Comparison of ENCODE assay signal across 22 cellular contexts in genomic region chr9:112233769-112234168, GRCh38. TPM values are rescaled to one million over a fixed set of nuclear protein-coding genes. Genes with fewer than 3 reads are reported as not detected.
A peak's percentile ranks its signal among the peaks of the same experiment; 100 is the strongest.
DNase-seq lines count a peak whose midpoint lies in the region; FAIRE-seq and TF ChIP-seq lines count a peak whose summit lies in the region.
"Had no signal": no experiment of that assay in that cellular context is flagged by ENCODE, and none has a peak within 500 bp of the region (broad histone marks: within the 10 kb centered on the region; RNA-seq: fewer than 3 reads in every experiment).

No MANE protein-coding gene starts in this region.

- H3K27me3 ChIP-seq in AG04450 (ENCODE audit: control insufficient read depth, insufficient read depth, low read length) (no peaks in the 10 kb centered on the region), HL-60 (ENCODE audit: insufficient read depth, poor library complexity, severe bottlenecking) (no peaks in the 10 kb centered on the region), brain microvascular endothelial cell (replicated peaks) (no peaks in the 10 kb centered on the region), keratinocyte (ENCODE audit: control insufficient read depth, extremely low read depth, insufficient read depth, low read length) (no peaks in the 10 kb centered on the region)
- H3K27me3 ChIP-seq: BE2C, cardiac muscle cell, esophagus squamous epithelium, transverse colon had no signal

- no peaks in the 10 kb centered on the region for H3K9me3 ChIP-seq in AG04450 (ENCODE audit: control insufficient read depth, insufficient read depth, low read length)
- no peaks in the 10 kb centered on the region for H3K9me3 ChIP-seq in keratinocyte (ENCODE audit: control insufficient read depth, low read depth, low read length)
- H3K9me3 ChIP-seq: BE2C, esophagus squamous epithelium, psoas muscle, transverse colon had no signal

- peaks cover 16% of the 10 kb centered on the region for H3K79me2 ChIP-seq in keratinocyte (ENCODE audit: control insufficient read depth, insufficient read depth, low read length)

- no peaks in the 10 kb centered on the region for H4K20me1 ChIP-seq in keratinocyte (ENCODE audit: control insufficient read depth, extremely low read depth, insufficient read depth, low read length)

- H3K36me3 ChIP-seq in brain microvascular endothelial cell (replicated peaks) (no peaks in the 10 kb centered on the region), keratinocyte (ENCODE audit: control insufficient read depth in 2 of 2, extremely low read depth in 1 of 2, insufficient read depth in 2 of 2, low read length in 2 of 2) (peaks cover 2 to 4% of the 10 kb centered on the region in 2 experiments)
- H3K36me3 ChIP-seq: BE2C, cardiac muscle cell had no signal

- peaks cover 10% of the 10 kb centered on the region for H3K4me1 ChIP-seq in keratinocyte (ENCODE audit: control insufficient read depth, extremely low read depth, insufficient read depth, low read length)
- H3K4me1 ChIP-seq: psoas muscle had no signal

- H3K9me1 ChIP-seq in keratinocyte (ENCODE audit: control insufficient read depth, extremely low read depth, insufficient read depth, low read length): no peaks in the 10 kb centered on the region

- TF ChIP-seq CTCF in AG04450 (IDR thresholded peaks at IDR 0.05; ENCODE audit: low read depth, low read length) (no peak), HL-60 (IDR thresholded peaks at IDR 0.05; ENCODE audit: insufficient read depth, low read length) (no peak), brain microvascular endothelial cell (IDR thresholded peaks at IDR 0.05; ENCODE audit: low read depth, low read length, missing control alignments) (no peak), keratinocyte (optimal IDR thresholded peaks at IDR 0.05 in 1 of 3, IDR thresholded peaks at IDR 0.05 in 1 of 3, conservative IDR thresholded peaks at IDR 0.05 in 1 of 3; ENCODE audit: extremely low read depth in 1 of 3, insufficient read depth in 2 of 3, low read length in 3 of 3) (no peak)

- no peak overlapping the region for H3K4me2 ChIP-seq in keratinocyte (ENCODE audit: control insufficient read depth, extremely low read depth, insufficient read depth, low read depth, low read length)

- H3K27ac ChIP-seq in AG04450 (ENCODE audit: low read depth, low read length): no peak overlapping the region
- no peak overlapping the region; the same call in 1 of the 2 replicates for H3K27ac ChIP-seq in HL-60 (replicated peaks)
- H3K27ac ChIP-seq in brain microvascular endothelial cell: peak overlapping the region; percentile 87
- H3K27ac ChIP-seq in keratinocyte (ENCODE audit: control insufficient read depth, insufficient read depth, low read length): peak overlapping the region; percentile 10
- H3K27ac ChIP-seq: cardiac muscle cell, esophagus squamous epithelium, psoas muscle had no signal

- no peak overlapping the region for H3K4me3 ChIP-seq in AG04450 (ENCODE audit: low read depth, low read length)
- no peak overlapping the region for H3K4me3 ChIP-seq in HL-60 (replicated peaks; ENCODE audit: insufficient read depth, low read length)
- H3K4me3 ChIP-seq in brain microvascular endothelial cell (ENCODE audit: low read depth, low read length): no peak overlapping the region
- H3K4me3 ChIP-seq in keratinocyte (ENCODE audit: control insufficient read depth in 2 of 3, extremely low read depth in 1 of 3, insufficient read depth in 2 of 3, low read depth in 1 of 3, low read length in 3 of 3): no peak overlapping the region
- H3K4me3 ChIP-seq: cardiac muscle cell, esophagus squamous epithelium, psoas muscle, transverse colon had no signal

- DNase-seq in AG04450 (ENCODE audit: low read depth, low spot score): peak; percentile 4
- peak; percentile 13 to 42 for DNase-seq in HL-60 (ENCODE audit: low read depth in 1 of 2, low spot score in 1 of 2)
- peak; percentile 88 for DNase-seq in brain microvascular endothelial cell
- DNase-seq in keratinocyte (ENCODE audit: low read depth, low spot score): no peak
- no peak for DNase-seq in COLO668 (lab: John Stamatoyannopoulos, UW; ENCODE audit: unreplicated experiment)
- no peak for DNase-seq in NCI-H510A (lab: John Stamatoyannopoulos, UW)
- DNase-seq in midbrain (lab: John Stamatoyannopoulos, UW): no peak
- DNase-seq in GDM1 (lab: John Stamatoyannopoulos, UW): no peak
- DNase-seq: activated CD8-positive, alpha-beta T cell treated with anti-CD3 and anti-CD28 coated beads for 36 hours; activated effector memory CD4-positive, alpha-beta T cell treated with Interleukin-2 at 50 U/mL for 16 hours; BE2C; DMS79; esophagus squamous epithelium; immature natural killer cell; Karpas-422; NCI-H2081 treated with DMSO at 0.1 percent for 48 hours; NCI-H82; SHP77; stimulated activated CD4-positive, alpha-beta T cell treated with anti-CD3 and anti-CD28 coated beads, Interleukin-1b, Interleukin-23, amount 100 ng/mL, for 48 hours; transverse colon had no signal

- in situ Hi-C loops in brain microvascular endothelial cell (cut with HindIII; ENCODE audit: low pct_ligation_motif_present, low sequenced_read_pairs): no loop called here

- dilution Hi-C loops in keratinocyte (cut with MboI; ENCODE audit: extremely low pct_ligation_motif_present, low sequenced_read_pairs): no loop called here

- H3K9ac ChIP-seq in keratinocyte (ENCODE audit: control insufficient read depth, extremely low read depth, insufficient read depth, low read length): no peak overlapping the region

- CTCF ChIA-PET in AG04450 (lab: Charles Lee): interaction anchor here (1.1 kb wide), 1 partner anchor 10 kb away, joined by 3 read pairs; no protein-coding TSS in a partner anchor

- FAIRE-seq in keratinocyte (lab: Jason Lieb, UNC): no peak

- H2AFZ ChIP-seq in keratinocyte (ENCODE audit: control insufficient read depth, low read length): no peak overlapping the region

- POLR2A ChIA-PET in AG04450 (lab: Yijun Ruan, JAX): interaction anchor here (1.1 kb wide), 1 partner anchor 99 kb away, joined by 3 read pairs; the partner anchor contains the start of gene PTBP3

RNA-seq across cellular contexts. Expression of gene SUSD1, which starts 58.7 kb away (rescaled TPM):
- polyA plus RNA-seq in AG04450 (2011; rRNA removed): 22.8 and 24.2 TPM in 2 replicates
- polyA minus RNA-seq in AG04450 (2011; rRNA and poly(A)+ RNA removed): 18.3 and 21.3 TPM in 2 replicates
- 2.4 to 3.6 TPM (median 3.3 TPM) in 3 replicates for polyA plus RNA-seq in keratinocyte
- 0.79 TPM for polyA plus RNA-seq in keratinocyte (2011; ENCODE audit: low read depth)
- polyA plus RNA-seq in keratinocyte (2011; cell fraction: cytosol; rRNA removed): 1.5 and 2.6 TPM in 2 replicates
- 2.6 and 3.6 TPM in 2 replicates for polyA plus RNA-seq in keratinocyte (2011; cell fraction: nucleus; rRNA removed)
- polyA plus RNA-seq in keratinocyte (2012; ENCODE audit: low replicate concordance): 0.73 and 2.9 TPM in 2 replicates
- 2.8 to 8.5 TPM (median 4.1 TPM) in 3 replicates for polyA minus RNA-seq in keratinocyte
- polyA minus RNA-seq in keratinocyte (2011; cell fraction: cytosol; rRNA and poly(A)+ RNA removed): 5.8 TPM
- 4.3 and 7.1 TPM in 2 replicates for polyA minus RNA-seq in keratinocyte (2011; cell fraction: nucleus; rRNA and poly(A)+ RNA removed)

Comparison
In these comparisons a context has a peak if more than half of its experiments do, and no peak if none do; other contexts are left out.
1. DNase-seq: peak in AG04450 (single experiment), HL-60 (2 of 2) and brain microvascular endothelial cell (single experiment); none in keratinocyte (single experiment), COLO668 (single experiment), NCI-H510A (single experiment), midbrain (single experiment) and GDM1 (single experiment).
2. H3K27ac ChIP-seq: peak in brain microvascular endothelial cell (single experiment) and keratinocyte (single experiment); none in AG04450 (single experiment) and HL-60 (single experiment).